In genomic region chr1:206590025-206590834, GRCh38 we compare ENCODE assay signal across 8 cellular contexts. TPM values are rescaled to one million over a fixed set of nuclear protein-coding genes. Genes with fewer than 3 reads are reported as not detected.
DNase-seq lines count a peak whose midpoint lies in the region; ATAC-seq and TF ChIP-seq lines count a peak whose summit lies in the region.

No MANE protein-coding gene starts in this region.

- peak overlapping the region; percentile 55 for H3K27ac ChIP-seq in fibroblast of lung (ENCODE audit: insufficient read depth, low read length)

- H3K27me3 Mint-ChIP-seq in stimulated activated naive CD8-positive, alpha-beta T cell treated with anti-CD3 and anti-CD28 coated beads, Interleukin-15, Interleukin-2, amounts not matched to agents 100 ng/mL and 50 ng/mL, for 24 hours, result no peaks in the 10 kb centered on the region

- peak overlapping the region; percentile 65 for H3K4me3 Mint-ChIP-seq in stimulated activated naive CD8-positive, alpha-beta T cell treated with anti-CD3 and anti-CD28 coated beads, Interleukin-15, Interleukin-2, amounts not matched to agents 100 ng/mL and 50 ng/mL, for 24 hours

- H3K36me3 ChIP-seq in fibroblast of lung (ENCODE audit: control insufficient read depth, insufficient read depth, low read length), result peaks cover 9% of the 10 kb centered on the region

- peaks cover 70% of the 10 kb centered on the region for H3K4me1 Mint-ChIP-seq in stimulated activated naive CD8-positive, alpha-beta T cell treated with anti-CD3 and anti-CD28 coated beads, Interleukin-15, Interleukin-2, amounts not matched to agents 100 ng/mL and 50 ng/mL, for 24 hours (ENCODE audit: low read depth)

- H3K9ac ChIP-seq in fibroblast of lung (ENCODE audit: insufficient read depth, low read length), result no peak overlapping the region

- ATAC-seq in HG03039 (IDR thresholded peaks at IDR 0.05; ENCODE audit: unreplicated experiment), result peak; percentile 73
- no peak for ATAC-seq in GM21528 (IDR thresholded peaks at IDR 0.05; ENCODE audit: low FRiP score, unreplicated experiment)

- H3K79me2 ChIP-seq in fibroblast of lung (ENCODE audit: control insufficient read depth, insufficient read depth, low read length), result no peaks in the 10 kb centered on the region

- H2AFZ ChIP-seq in fibroblast of lung (ENCODE audit: low read length), result no peak overlapping the region

- H4K20me1 ChIP-seq in fibroblast of lung (ENCODE audit: control insufficient read depth, extremely low read depth, insufficient read depth, low read length), result no peaks in the 10 kb centered on the region

- no peaks in the 10 kb centered on the region for H3K9me3 ChIP-seq in fibroblast of lung (ENCODE audit: control insufficient read depth, insufficient read depth, low read depth, low read length)

- H3K4me2 ChIP-seq in fibroblast of lung (ENCODE audit: extremely low read depth, insufficient read depth, low read length), result peak overlapping the region; percentile 47

- no peaks in the 10 kb centered on the region for H3K9me3 Mint-ChIP-seq in stimulated activated naive CD8-positive, alpha-beta T cell treated with anti-CD3 and anti-CD28 coated beads, Interleukin-15, Interleukin-2, amounts not matched to agents 100 ng/mL and 50 ng/mL, for 24 hours

- peak overlapping the region; percentile 97 for H3K27ac Mint-ChIP-seq in stimulated activated naive CD8-positive, alpha-beta T cell treated with anti-CD3 and anti-CD28 coated beads, Interleukin-15, Interleukin-2, amounts not matched to agents 100 ng/mL and 50 ng/mL, for 24 hours

- H3K36me3 Mint-ChIP-seq in stimulated activated naive CD8-positive, alpha-beta T cell treated with anti-CD3 and anti-CD28 coated beads, Interleukin-15, Interleukin-2, amounts not matched to agents 100 ng/mL and 50 ng/mL, for 24 hours (ENCODE audit: low read depth), result peaks cover 91% of the 10 kb centered on the region

- peak; percentile 47 for TF ChIP-seq CTCF in GM12874 (IDR thresholded peaks at IDR 0.05; ENCODE audit: insufficient read depth, low read depth, low read length)
- peak; percentile 11 to 28 for TF ChIP-seq CTCF in fibroblast of lung (conservative IDR thresholded peaks at IDR 0.05 in 1 of 2, IDR thresholded peaks at IDR 0.05 in 1 of 2; ENCODE audit: low read depth in 1 of 2, low read length in 2 of 2)

- no peaks in the 10 kb centered on the region for H3K27me3 ChIP-seq in fibroblast of lung (ENCODE audit: control insufficient read depth, insufficient read depth, low read length)

- peak; percentile 75 for DNase-seq in activated CD4-positive, alpha-beta T cell treated with anti-CD3 and anti-CD28 coated beads for 48 hours
- DNase-seq in fibroblast of lung (ENCODE audit: low read depth in 2 of 2) (peak; percentile 61 to 85), NCI-H69 (lab: John Stamatoyannopoulos, UW) (no peak), NCI-H146 treated with DMSO at 0.1 percent for 48 hours (lab: John Stamatoyannopoulos, UW; ENCODE audit: unreplicated experiment) (no peak)

- H3K4me1 ChIP-seq in fibroblast of lung (ENCODE audit: control insufficient read depth, extremely low read depth, insufficient read depth, low read length), result peaks cover 27% of the 10 kb centered on the region

- H3K4me3 ChIP-seq in fibroblast of lung (replicated peaks in 1 of 4; ENCODE audit: control extremely low read depth in 1 of 4, insufficient read depth in 1 of 4, low read depth in 3 of 4, low read length in 4 of 4), result no peak overlapping the region

RNA-seq across cellular contexts. Expression of gene EIF2D, which starts 22.0 kb away (rescaled TPM):
- 50.1 and 53.0 TPM in 2 replicates for total RNA-seq in fibroblast of lung
- 59.8 and 67.3 TPM in 2 replicates for polyA plus RNA-seq in fibroblast of lung
- polyA plus RNA-seq in fibroblast of lung (2012), result 42.5 and 47.0 TPM in 2 replicates
- 26.5 and 45.4 TPM in 2 replicates for polyA minus RNA-seq in fibroblast of lung (ENCODE audit: low replicate concordance)

RNA-seq across cellular contexts. Expression of gene DYRK3, which starts 45.1 kb away (rescaled TPM):
- total RNA-seq in fibroblast of lung, result 28.5 and 38.5 TPM in 2 replicates
- polyA plus RNA-seq in fibroblast of lung, result 9.3 and 10.2 TPM in 2 replicates
- 10.7 and 11.2 TPM in 2 replicates for polyA plus RNA-seq in fibroblast of lung (2012)
- polyA minus RNA-seq in fibroblast of lung (ENCODE audit: low replicate concordance), result 5.9 and 8.1 TPM in 2 replicates

Comparison
In these comparisons a context has a peak if more than half of its experiments do, and no peak if none do; other contexts are left out.
1. DNase-seq: peak in activated CD4-positive, alpha-beta T cell treated with anti-CD3 and anti-CD28 coated beads for 48 hours (single experiment) and fibroblast of lung (2 of 2); none in NCI-H69 (single experiment) and NCI-H146 treated with DMSO at 0.1 percent for 48 hours (single experiment).